8 cellular contexts compared by ENCODE assay signal in the genomic region with DNA sequence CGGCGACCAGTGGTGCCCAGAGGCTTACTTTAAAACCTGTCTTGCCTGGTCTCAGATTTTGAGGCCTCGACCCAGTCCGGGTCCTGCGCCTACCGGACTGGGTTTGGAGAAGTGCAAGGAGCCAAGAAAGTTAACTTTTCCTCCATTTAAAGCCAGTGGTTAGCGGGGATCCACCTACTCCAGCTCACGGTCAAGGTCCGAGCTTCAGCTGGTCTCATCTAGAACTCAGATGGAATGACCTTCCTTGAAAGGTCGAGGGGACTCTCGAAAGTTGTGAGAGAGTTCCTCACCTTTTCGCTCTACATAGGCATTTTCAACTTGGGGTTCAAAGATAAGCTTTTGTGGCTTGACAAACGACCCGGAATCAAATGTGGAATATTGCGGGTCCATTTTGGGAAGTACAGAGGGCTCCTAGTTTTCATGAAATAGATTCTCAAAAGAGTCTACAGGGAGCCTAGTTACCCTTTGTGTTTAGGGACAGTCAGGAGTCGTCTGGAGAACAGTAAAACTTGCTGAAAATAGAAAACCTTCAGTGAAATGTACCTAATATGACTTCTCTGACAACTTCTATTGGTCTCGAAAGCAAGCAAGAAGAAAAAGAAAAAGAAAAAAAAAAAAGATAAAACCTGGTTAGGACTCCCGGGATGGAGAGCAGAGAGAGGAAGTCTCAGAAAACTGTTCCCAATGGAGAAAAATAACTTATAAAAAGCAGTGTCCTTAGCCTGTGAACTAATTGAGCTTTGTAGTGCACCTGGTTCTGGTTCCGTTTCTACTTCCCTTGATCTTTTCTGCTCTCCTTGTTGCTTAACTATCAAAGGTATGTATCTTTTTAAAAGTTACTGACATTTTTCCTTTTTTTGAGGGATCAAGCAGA. TPM values are rescaled to one million over a fixed set of nuclear protein-coding genes. Genes with fewer than 3 reads are reported as not detected.
A peak's percentile ranks its signal among the peaks of the same experiment; 100 is the strongest.
DNase-seq lines count a peak whose midpoint lies in the region; ATAC-seq and TF ChIP-seq lines count a peak whose summit lies in the region.

No MANE protein-coding gene starts in this region.

- H3K27me3 Mint-ChIP-seq in CD14-positive monocyte (ENCODE audit: low read depth in 3 of 3): peaks cover 37 to 52% (median 50%) of the 10 kb centered on the region in 3 donors
- H3K27me3 Mint-ChIP-seq in IgD-negative memory B cell: peaks cover 16% of the 10 kb centered on the region

- H3K27ac ChIP-seq in mesodermal cell (ENCODE audit: low read depth, low read length, severe bottlenecking) (no peak overlapping the region), vagina (peak overlapping the region; percentile 10)

- H3K4me1 ChIP-seq in mesodermal cell (ENCODE audit: control insufficient read depth, insufficient read depth, low read length, poor library complexity, severe bottlenecking): peaks cover 5% of the 10 kb centered on the region
- H3K4me1 ChIP-seq in vagina: peaks cover 9% of the 10 kb centered on the region

- intact Hi-C loops in CD14-positive monocyte (cut with micrococcal nuclease) (no loop called here), vagina (cut with DNase I) (no loop called here)

- ATAC-seq in GM21381 (IDR thresholded peaks at IDR 0.05; ENCODE audit: unreplicated experiment) (no peak), HG02798 (IDR thresholded peaks at IDR 0.05; ENCODE audit: poor library complexity, unreplicated experiment) (no peak)

- no peaks in the 10 kb centered on the region for H3K27me3 ChIP-seq in vagina

- no peaks in the 10 kb centered on the region for H3K9me3 ChIP-seq in mesodermal cell (ENCODE audit: control insufficient read depth, low read length)
- H3K9me3 ChIP-seq in vagina: no peaks in the 10 kb centered on the region

- H3K27ac Mint-ChIP-seq in CD14-positive monocyte (no peak overlapping the region), IgD-negative memory B cell (peak overlapping the region in 2 of 3 donors; percentile 24 to 87)

- 0% methylated on average over 7 to 16 of the region's 19 CpGs for WGBS in mesodermal cell (ENCODE audit: insufficient coverage in 2 of 2), 2 experiments

- H3K36me3 ChIP-seq in mesodermal cell (ENCODE audit: control insufficient read depth, insufficient read depth, low read length): no peaks in the 10 kb centered on the region
- H3K36me3 ChIP-seq in vagina: no peaks in the 10 kb centered on the region

- TF ChIP-seq POLR2A in vagina (IDR thresholded peaks at IDR 0.05): no peak

- H3K4me1 Mint-ChIP-seq in CD14-positive monocyte: peaks cover 26% of the 10 kb centered on the region
- H3K4me1 Mint-ChIP-seq in IgD-negative memory B cell: peaks cover 11 to 20% (median 19%) of the 10 kb centered on the region in 3 donors

- peaks cover 2 to 9% of the 10 kb centered on the region in 2 donors for H3K36me3 Mint-ChIP-seq in CD14-positive monocyte
- H3K36me3 Mint-ChIP-seq in IgD-negative memory B cell: no peaks in the 10 kb centered on the region

- TF ChIP-seq CTCF in CD14-positive monocyte (IDR thresholded peaks at IDR 0.05) (no peak), choroid plexus epithelial cell (conservative IDR thresholded peaks at IDR 0.05; ENCODE audit: low read depth, low read length) (no peak), vagina (IDR thresholded peaks at IDR 0.05) (no peak)

- H3K4me3 Mint-ChIP-seq in CD14-positive monocyte (peak overlapping the region; percentile 86 to 96), IgD-negative memory B cell (peak overlapping the region; percentile 89 to 98 (median 94))

- H3K9me3 Mint-ChIP-seq in CD14-positive monocyte (peaks cover 2 to 11% (median 2%) of the 10 kb centered on the region in 7 donors), IgD-negative memory B cell (peaks cover 0 to 2% (median 0%) of the 10 kb centered on the region in 3 donors)

- DNase-seq in CD14-positive monocyte (ENCODE audit: low spot score) (no peak), choroid plexus epithelial cell (ENCODE audit: low read depth) (peak; percentile 30), vagina (ENCODE audit: extremely low spot score in 2 of 2) (no peak), COR-L47 (lab: John Stamatoyannopoulos, UW) (no peak)

- peak overlapping the region; percentile 67 for H3K4me3 ChIP-seq in choroid plexus epithelial cell (ENCODE audit: low read depth, low read length)
- peak overlapping the region; percentile 57 for H3K4me3 ChIP-seq in mesodermal cell (ENCODE audit: extremely low read depth, insufficient read depth, low read length, poor library complexity, severe bottlenecking)
- H3K4me3 ChIP-seq in vagina: peak overlapping the region; percentile 66 to 78

RNA-seq across cellular contexts. Expression of gene KCNMB4, which starts 1.4 kb away (rescaled TPM):
- under 1 TPM; 0.23 to 0.41 TPM for polyA plus RNA-seq in CD14-positive monocyte
- polyA plus RNA-seq in IgD-negative memory B cell: 0.19 TPM
- polyA plus RNA-seq in mesodermal cell (2013, experiment 1 of 2): 13.9 TPM
- 13.7 TPM for polyA plus RNA-seq in mesodermal cell (2013, experiment 2 of 2)
- total RNA-seq in vagina: 2.7 TPM

Comparison
In these comparisons a context has a peak if more than half of its experiments do, and no peak if none do; other contexts are left out.
1. H3K27ac Mint-ChIP-seq: peak in IgD-negative memory B cell (2 of 3); none in CD14-positive monocyte (0 of 7).
2. Peak in every context shown above with its lines, with median percentiles within 50 percentile points of each other: H3K4me3 ChIP-seq.